ENCODE assay signal across 20 cellular contexts in the genomic region with DNA sequence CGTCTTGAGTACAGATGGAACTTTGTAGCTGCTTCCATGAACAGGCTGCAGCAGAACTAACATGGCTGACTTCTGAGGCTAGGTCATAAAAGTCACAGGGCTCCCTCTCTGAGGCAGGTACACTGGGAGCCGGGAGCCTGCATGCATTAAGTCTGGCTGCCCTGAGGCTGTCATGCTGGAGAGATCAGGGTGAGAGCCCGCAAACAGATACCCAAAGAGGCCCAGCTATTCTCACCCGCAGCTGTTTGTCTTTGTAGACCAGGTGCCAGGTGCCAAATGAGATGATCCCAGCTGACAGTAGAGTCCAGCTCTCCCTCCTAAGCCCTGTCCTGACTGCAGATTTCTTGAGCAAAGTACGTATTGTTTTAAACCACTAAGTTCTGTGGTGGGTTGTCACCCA.
"Had no signal": no experiment of that assay in that cellular context is flagged by ENCODE, and none has a peak within 500 bp of the region (broad histone marks: within the 10 kb centered on the region; RNA-seq: fewer than 3 reads in every experiment).

No MANE protein-coding gene starts in this region.

- H3K9me3 ChIP-seq: esophagus squamous epithelium, gastroesophageal sphincter, neutrophil, thyroid gland had no signal

- H3K4me3 Mint-ChIP-seq: activated CD4-positive, alpha-beta memory T cell treated with anti-CD3 and anti-CD28 coated beads, Interleukin-2, amount 10 ng/mL, durations not matched to agents 7 days and 5 days; activated naive CD4-positive, alpha-beta T cell treated with anti-CD3 and anti-CD28 coated beads, Interleukin-2, amount 10 ng/mL, durations not matched to agents 7 days and 5 days; endodermal cell; memory B cell; natural killer cell treated with Interleukin-12 subunit alpha and Interleukin-12 subunit beta and Interleukin-15 and Interleukin-18, amount 100 ng/mL, for 72 hours had no signal

- H3K27ac ChIP-seq: coronary artery, esophagus squamous epithelium, gastroesophageal sphincter, neutrophil, parathyroid adenoma, thyroid gland had no signal

- DNase-seq: activated CD4-positive, alpha-beta memory T cell treated with anti-CD3 and anti-CD28 coated beads, Interleukin-2, amount 10 ng/mL, durations not matched to agents 7 days and 5 days; activated CD4-positive, alpha-beta T cell treated with anti-CD3 and anti-CD28 coated beads for 48 hours; activated CD4-positive, CD25-positive, alpha-beta regulatory T cell; activated effector memory CD4-positive, alpha-beta T cell treated with anti-CD3 and anti-CD28 coated beads, Interleukin-2, amount 50 U/mL, for 16 hours; activated naive CD4-positive, alpha-beta T cell treated with anti-CD3 and anti-CD28 coated beads, Interleukin-2, amount 10 ng/mL, durations not matched to agents 7 days and 5 days; amygdala; cerebellar nuclear complex; endodermal cell; esophagus squamous epithelium; left ventricle myocardium superior; right cardiac atrium; stimulated activated CD4-positive, alpha-beta T cell treated with anti-CD3 and anti-CD28 coated beads, Interleukin-4, amount 100 ng/mL, for 24 hours; stimulated activated naive CD4-positive, alpha-beta T cell treated with Interleukin-2 at 50 U/mL for 16 hours; thyroid gland had no signal

- H3K4me1 ChIP-seq: esophagus squamous epithelium, gastroesophageal sphincter had no signal

- H3K36me3 Mint-ChIP-seq: activated naive CD4-positive, alpha-beta T cell treated with anti-CD3 and anti-CD28 coated beads, Interleukin-2, amount 10 ng/mL, durations not matched to agents 7 days and 5 days; memory B cell; natural killer cell treated with Interleukin-12 subunit alpha and Interleukin-12 subunit beta and Interleukin-15 and Interleukin-18, amount 100 ng/mL, for 72 hours had no signal

- H3K27ac Mint-ChIP-seq: activated CD4-positive, alpha-beta memory T cell treated with anti-CD3 and anti-CD28 coated beads, Interleukin-2, amount 10 ng/mL, durations not matched to agents 7 days and 5 days; activated naive CD4-positive, alpha-beta T cell treated with anti-CD3 and anti-CD28 coated beads, Interleukin-2, amount 10 ng/mL, durations not matched to agents 7 days and 5 days; endodermal cell; memory B cell; natural killer cell treated with Interleukin-12 subunit alpha and Interleukin-12 subunit beta and Interleukin-15 and Interleukin-18, amount 100 ng/mL, for 72 hours had no signal

- H3K36me3 ChIP-seq: esophagus squamous epithelium, gastroesophageal sphincter, neutrophil, thyroid gland had no signal

- H3K27me3 ChIP-seq: esophagus squamous epithelium, gastroesophageal sphincter, neutrophil, thyroid gland had no signal

- H3K4me1 Mint-ChIP-seq: endodermal cell, memory B cell had no signal

- H3K4me3 ChIP-seq: esophagus squamous epithelium, gastroesophageal sphincter, thyroid gland had no signal

- H3K9me3 Mint-ChIP-seq: activated CD4-positive, alpha-beta memory T cell treated with anti-CD3 and anti-CD28 coated beads, Interleukin-2, amount 10 ng/mL, durations not matched to agents 7 days and 5 days; memory B cell; natural killer cell treated with Interleukin-12 subunit alpha and Interleukin-12 subunit beta and Interleukin-15 and Interleukin-18, amount 100 ng/mL, for 72 hours had no signal
